16 cellular contexts compared by ENCODE assay signal in genomic region chr21:45305831-45306230, GRCh38. TPM values are rescaled to one million over a fixed set of nuclear protein-coding genes. Genes with fewer than 3 reads are reported as not detected.
DNase-seq lines count a peak whose midpoint lies in the region; TF ChIP-seq lines count a peak whose summit lies in the region.
"Had no signal": no experiment of that assay in that cellular context is flagged by ENCODE, and none has a peak within 500 bp of the region (broad histone marks: within the 10 kb centered on the region; RNA-seq: fewer than 3 reads in every experiment).

No MANE protein-coding gene starts in this region.

- H3K27ac ChIP-seq in MM.1S (ENCODE audit: low read length) (no peak overlapping the region), coronary artery (peak overlapping the region; percentile 87 to 95), muscle layer of colon (ENCODE audit: low read depth, low read length) (peak overlapping the region; percentile 67), smooth muscle cell (ENCODE audit: low read depth) (peak overlapping the region; percentile 81)

- H3K4me1 ChIP-seq in MM.1S (ENCODE audit: low read length) (0 out of 2 replicates have a peak, but pooled peaks cover 5% of the 10 kb centered on the region), muscle layer of colon (ENCODE audit: insufficient read depth, low read length) (peaks cover 52% of the 10 kb centered on the region), smooth muscle cell (ENCODE audit: low read depth) (peaks cover 21% of the 10 kb centered on the region)

- H4K20me1 ChIP-seq in MM.1S (ENCODE audit: insufficient read depth, low read length) (no peaks in the 10 kb centered on the region), smooth muscle cell (ENCODE audit: low read depth) (no peaks in the 10 kb centered on the region)

- H3K9ac ChIP-seq in MM.1S (ENCODE audit: low read length) (no peak overlapping the region), muscle layer of colon (ENCODE audit: low read length) (no peak overlapping the region), smooth muscle cell (ENCODE audit: low read depth) (no peak overlapping the region)

- WGBS in smooth muscle cell (ENCODE audit: low lambda C conversion rate): 86% methylated on average over 10 of the region's 10 CpGs

- no peaks in the 10 kb centered on the region for H3K79me2 ChIP-seq in MM.1S (ENCODE audit: low read length)
- no peaks in the 10 kb centered on the region for H3K79me2 ChIP-seq in smooth muscle cell (ENCODE audit: low read depth)

- no peaks in the 10 kb centered on the region for H3K9me3 ChIP-seq in MM.1S (replicated peaks; ENCODE audit: insufficient read depth, low read length)
- no peaks in the 10 kb centered on the region for H3K9me3 ChIP-seq in muscle layer of colon (ENCODE audit: low read length)
- no peaks in the 10 kb centered on the region for H3K9me3 ChIP-seq in smooth muscle cell (replicated peaks; ENCODE audit: low read depth)

- H3F3A ChIP-seq in MM.1S (ENCODE audit: insufficient read depth, low read length) (no peaks in the 10 kb centered on the region), smooth muscle cell (ENCODE audit: low read depth) (peaks cover 11% of the 10 kb centered on the region)

- H2AFZ ChIP-seq in MM.1S (ENCODE audit: low read length) (no peak overlapping the region), smooth muscle cell (ENCODE audit: low read depth) (no peak overlapping the region)

- H3K4me3 ChIP-seq in MM.1S (ENCODE audit: low read length) (no peak overlapping the region), coronary artery (no peak overlapping the region), muscle layer of colon (ENCODE audit: low read depth in 1 of 2, low read length in 2 of 2) (no peak overlapping the region), smooth muscle cell (no peak overlapping the region), foreskin fibroblast (ENCODE audit: low read depth in 1 of 2, low read length in 2 of 2) (no peak overlapping the region)

- H3K9me2 ChIP-seq in MM.1S (replicated peaks; ENCODE audit: insufficient read depth, low read length): no peaks in the 10 kb centered on the region

- no peaks in the 10 kb centered on the region for H3K36me3 ChIP-seq in MM.1S (replicated peaks; ENCODE audit: insufficient read depth, low read length)
- no peaks in the 10 kb centered on the region for H3K36me3 ChIP-seq in muscle layer of colon (ENCODE audit: insufficient read depth, low read length)
- no peaks in the 10 kb centered on the region for H3K36me3 ChIP-seq in smooth muscle cell (ENCODE audit: low read depth)

- H3K27me3 ChIP-seq in MM.1S (replicated peaks; ENCODE audit: insufficient read depth, low read length) (peaks cover 100% of the 10 kb centered on the region), muscle layer of colon (ENCODE audit: control insufficient read depth in 1 of 2, insufficient read depth in 2 of 2, low read length in 2 of 2) (no peaks in the 10 kb centered on the region), smooth muscle cell (ENCODE audit: low read depth) (no peaks in the 10 kb centered on the region)

- H3K4me2 ChIP-seq in MM.1S (ENCODE audit: low read depth, low read length): peak overlapping the region; percentile 48; the same call in 1 of the 2 replicates
- no peak overlapping the region for H3K4me2 ChIP-seq in smooth muscle cell

- TF ChIP-seq CTCF in MM.1S (IDR thresholded peaks at IDR 0.05; ENCODE audit: low read length) (no peak), coronary artery (IDR thresholded peaks at IDR 0.05) (no peak), smooth muscle cell (IDR thresholded peaks at IDR 0.05; ENCODE audit: borderline replicate concordance, insufficient read depth, poor library complexity, severe bottlenecking) (no peak), foreskin fibroblast (IDR thresholded peaks at IDR 0.05; ENCODE audit: low read depth, low read length) (no peak)

- DNase-seq in MM.1S (no peak), coronary artery (ENCODE audit: low spot score) (no peak), smooth muscle cell (lab: John Stamatoyannopoulos, UW; ENCODE audit: unreplicated experiment) (no peak), foreskin fibroblast (no peak), middle frontal gyrus (ENCODE audit: extremely low spot score, low spot score) (no peak), SK-N-DZ (ENCODE audit: low spot score) (no peak), occipital lobe (lab: John Stamatoyannopoulos, UW) (no peak)
- DNase-seq: activated CD4-positive, CD25-positive, alpha-beta regulatory T cell treated with anti-CD3 and anti-CD28 coated beads, Interleukin-2, amount 50 U/mL, for 72 hours; CD4-positive, alpha-beta memory T cell; DMS79 treated with DMSO at 0.1 percent for 48 hours; effector memory CD8-positive, alpha-beta T cell; HFFc6; NCI-H1105 treated with DMSO at 0.1 percent for 48 hours; NCI-H748 treated with DMSO at 0.1 percent for 48 hours; T1000 had no signal

RNA-seq across cellular contexts. Expression of gene POFUT2, which starts 18.1 kb away (rescaled TPM):
- total RNA-seq in smooth muscle cell (32.1 and 58.3 TPM in 2 replicates), occipital lobe (9.8 TPM)
- polyA plus RNA-seq in smooth muscle cell: 69.6 and 70.0 TPM in 2 replicates
- 13.5 and 16.8 TPM in 2 replicates for polyA plus RNA-seq in SK-N-DZ (2014; cell fraction: cytosol; rRNA removed)
- 68.2 and 72.8 TPM in 2 replicates for polyA plus RNA-seq in SK-N-DZ (2014; cell fraction: nucleus; rRNA removed)
